In genomic region chr1:235990376-235990795, GRCh38 we compare ENCODE assay signal across 18 cellular contexts.
DNase-seq lines count a peak whose midpoint lies in the region; ATAC-seq and TF ChIP-seq lines count a peak whose summit lies in the region.
"Had no signal": no experiment of that assay in that cellular context is flagged by ENCODE, and none has a peak within 500 bp of the region (broad histone marks: within the 10 kb centered on the region; RNA-seq: fewer than 3 reads in every experiment).

No MANE protein-coding gene starts in this region.

- H3K27ac ChIP-seq in fibroblast of lung (ENCODE audit: insufficient read depth, low read length) (no peak overlapping the region), prostate gland (no peak overlapping the region)
- H3K27ac ChIP-seq: breast epithelium, C4-2B, dorsolateral prefrontal cortex, suprapubic skin had no signal

- ATAC-seq in mucosa of descending colon: peak; percentile 34
- ATAC-seq: activated CD8-positive, alpha-beta T cell treated with anti-CD3 and anti-CD28 coated beads, Interleukin-2, amount 10 ng/mL, durations not matched to agents 7 days and 5 days had no signal

- no peaks in the 10 kb centered on the region for H3K9me3 ChIP-seq in BE2C
- no peaks in the 10 kb centered on the region for H3K9me3 ChIP-seq in MG63
- H3K9me3 ChIP-seq in fibroblast of lung (ENCODE audit: control insufficient read depth, insufficient read depth, low read depth, low read length): no peaks in the 10 kb centered on the region
- no peaks in the 10 kb centered on the region for H3K9me3 ChIP-seq in mucosa of descending colon
- H3K9me3 ChIP-seq in prostate gland: no peaks in the 10 kb centered on the region
- H3K9me3 ChIP-seq: suprapubic skin had no signal

- H3K4me1 ChIP-seq in BE2C: no peaks in the 10 kb centered on the region
- peaks cover under 1% of the 10 kb centered on the region for H3K4me1 ChIP-seq in fibroblast of lung (ENCODE audit: control insufficient read depth, extremely low read depth, insufficient read depth, low read length)
- no peaks in the 10 kb centered on the region for H3K4me1 ChIP-seq in mucosa of descending colon (ENCODE audit: low read depth)
- H3K4me1 ChIP-seq in prostate gland (replicated peaks): no peaks in the 10 kb centered on the region
- H3K4me1 ChIP-seq: breast epithelium, suprapubic skin had no signal

- H3K36me3 ChIP-seq in BE2C (no peaks in the 10 kb centered on the region), MG63 (peaks cover 13% of the 10 kb centered on the region), fibroblast of lung (ENCODE audit: control insufficient read depth, insufficient read depth, low read length) (peaks cover 2% of the 10 kb centered on the region), mucosa of descending colon (ENCODE audit: low read depth) (no peaks in the 10 kb centered on the region), prostate gland (no peaks in the 10 kb centered on the region)
- H3K36me3 ChIP-seq: breast epithelium had no signal

- TF ChIP-seq CTCF in BE2C (IDR thresholded peaks at IDR 0.05; ENCODE audit: low read depth, low read length): no peak
- TF ChIP-seq CTCF in fibroblast of lung (conservative IDR thresholded peaks at IDR 0.05 in 1 of 2, IDR thresholded peaks at IDR 0.05 in 1 of 2; ENCODE audit: low read depth in 1 of 2, low read length in 2 of 2): no peak
- TF ChIP-seq CTCF in mucosa of descending colon (IDR thresholded peaks at IDR 0.05): no peak
- TF ChIP-seq CTCF in prostate gland (IDR thresholded peaks at IDR 0.05): no peak

- no peaks in the 10 kb centered on the region; the same call in 1 of the 2 replicates for H3K27me3 ChIP-seq in BE2C
- no peaks in the 10 kb centered on the region for H3K27me3 ChIP-seq in MG63
- H3K27me3 ChIP-seq in fibroblast of lung (ENCODE audit: control insufficient read depth, insufficient read depth, low read length): no peaks in the 10 kb centered on the region
- H3K27me3 ChIP-seq in prostate gland (replicated peaks; ENCODE audit: insufficient read depth): no peaks in the 10 kb centered on the region
- H3K27me3 ChIP-seq: breast epithelium, dorsolateral prefrontal cortex, suprapubic skin had no signal

- no peaks in the 10 kb centered on the region for H4K20me1 ChIP-seq in fibroblast of lung (ENCODE audit: control insufficient read depth, extremely low read depth, insufficient read depth, low read length)

- intact Hi-C loops in mucosa of descending colon (cut with DNase I, micrococcal nuclease) (no loop called here), prostate gland (cut with DNase I) (no loop called here)

- H3K4me3 ChIP-seq in BE2C (ENCODE audit: low read depth, low read length) (no peak overlapping the region), MG63 (no peak overlapping the region), fibroblast of lung (replicated peaks in 1 of 4; ENCODE audit: control extremely low read depth in 1 of 4, insufficient read depth in 1 of 4, low read depth in 3 of 4, low read length in 4 of 4) (no peak overlapping the region), mucosa of descending colon (no peak overlapping the region), prostate gland (no peak overlapping the region)
- H3K4me3 ChIP-seq: breast epithelium, dorsolateral prefrontal cortex, smooth muscle cell, suprapubic skin had no signal

- no peak overlapping the region for H2AFZ ChIP-seq in fibroblast of lung (ENCODE audit: low read length)

- WGBS in prostate gland: 57% methylated on average over 3 of the region's 3 CpGs

- no peak overlapping the region for H3K4me2 ChIP-seq in fibroblast of lung (ENCODE audit: extremely low read depth, insufficient read depth, low read length)
- H3K4me2 ChIP-seq: smooth muscle cell had no signal

- DNase-seq in BE2C (peak; percentile 34), MG63 (peak; percentile 45), fibroblast of lung (ENCODE audit: low read depth in 2 of 2) (peak; percentile 37 to 79), mucosa of descending colon (no peak), DMS53 (lab: John Stamatoyannopoulos, UW) (no peak), prostate gland (ENCODE audit: low spot score) (no peak), OCI-M2 (lab: John Stamatoyannopoulos, UW; ENCODE audit: unreplicated experiment) (no peak)
- DNase-seq in activated T-cell treated with anti-CD3 and anti-CD28 coated beads, Interleukin-2, amount 50 U/mL, for 48 hours: no peak
- DNase-seq: activated CD8-positive, alpha-beta T cell treated with anti-CD3 and anti-CD28 coated beads, Interleukin-2, amount 10 ng/mL, durations not matched to agents 7 days and 5 days; dorsolateral prefrontal cortex; head of caudate nucleus; mesendoderm; NCI-H187; NCI-H345 had no signal

- no peak for TF ChIP-seq POLR2A in prostate gland (IDR thresholded peaks at IDR 0.05)

- H3K79me2 ChIP-seq in fibroblast of lung (ENCODE audit: control insufficient read depth, insufficient read depth, low read length): no peaks in the 10 kb centered on the region

- no peak overlapping the region for H3K9ac ChIP-seq in fibroblast of lung (ENCODE audit: insufficient read depth, low read length)

Comparison
In these comparisons a context has a peak if more than half of its experiments do, and no peak if none do; other contexts are left out.
1. DNase-seq: peak in BE2C (single experiment), MG63 (single experiment) and fibroblast of lung (2 of 2); none in mucosa of descending colon (0 of 3), DMS53 (single experiment), activated T-cell treated with anti-CD3 and anti-CD28 coated beads, Interleukin-2, amount 50 U/mL, for 48 hours (0 of 2), prostate gland (single experiment) and OCI-M2 (single experiment).